Comparison of ENCODE assay signal across 28 cellular contexts in the genomic region with DNA sequence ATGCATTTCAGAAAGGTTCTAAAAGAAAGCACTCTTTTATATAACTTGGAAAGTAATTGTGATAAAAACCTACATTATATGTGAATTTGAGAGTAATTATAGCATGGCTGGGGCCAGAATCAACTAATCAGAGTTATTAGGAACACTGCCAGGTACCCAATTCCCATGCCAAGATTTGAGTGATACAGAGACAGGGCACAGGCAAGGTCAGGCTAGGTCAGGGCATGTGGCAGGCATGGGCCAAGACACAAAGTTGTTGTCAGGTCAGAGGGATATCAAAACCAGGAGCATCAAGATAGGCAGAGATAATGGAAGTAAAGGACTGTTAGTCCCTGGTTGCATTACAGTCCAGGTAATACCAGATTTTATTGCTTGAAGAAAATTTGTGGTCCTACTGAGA.
"Had no signal": no experiment of that assay in that cellular context is flagged by ENCODE, and none has a peak within 500 bp of the region (broad histone marks: within the 10 kb centered on the region; RNA-seq: fewer than 3 reads in every experiment).

No MANE protein-coding gene starts in this region.

- H3K9me3 Mint-ChIP-seq: T-helper 1 cell treated with Interleukin-12 subunit alpha and Interleukin-12 subunit beta and Interleukin-4 antibody, amounts not matched to agents 30 μg/mL and 1 μg/mL, for 36 hours; T-helper 2 cell treated with Interferon-gamma antibody and Interleukin-4, amounts not matched to agents 5 μg/mL and 100 μg/mL, for 36 hours had no signal

- ATAC-seq: activated CD4-positive, alpha-beta T cell treated with anti-CD3 and anti-CD28 coated beads for 36 hours; activated CD4-positive, CD25-positive, alpha-beta regulatory T cell treated with anti-CD3 and anti-CD28 coated beads, Interleukin-2, amount 50 U/mL, for 24 hours; activated CD8-positive, alpha-beta T cell treated with anti-CD3 and anti-CD28 coated beads, Interleukin-2, amount 10 ng/mL, durations not matched to agents 7 days and 5 days; activated naive CD4-positive, alpha-beta T cell treated with anti-CD3 and anti-CD28 coated beads, Interleukin-2, amount 50 U/mL, for 72 hours; activated T-cell treated with anti-CD3 and anti-CD28 coated beads, Interleukin-2, amount 50 U/mL, for 4 hours; body of pancreas; WTC11 had no signal

- H3K36me3 ChIP-seq: adrenal gland, breast epithelium had no signal

- H3K27ac Mint-ChIP-seq: activated CD4-positive, alpha-beta T cell treated with anti-CD3 and anti-CD28 coated beads for 36 hours; activated CD4-positive, alpha-beta T cell treated with anti-CD3 and anti-CD28 coated beads, Interleukin-2, amount 10 ng/mL, durations not matched to agents 7 days and 5 days; activated CD8-positive, alpha-beta T cell treated with anti-CD3 and anti-CD28 coated beads, Interleukin-2, amount 10 ng/mL, durations not matched to agents 7 days and 5 days; activated naive CD4-positive, alpha-beta T cell treated with anti-CD3 and anti-CD28 coated beads for 36 hours; activated naive CD4-positive, alpha-beta T cell treated with anti-CD3 and anti-CD28 coated beads, Interleukin-2, amount 50 U/mL, for 72 hours; activated T-helper 1 cell treated with anti-CD3 and anti-CD28 coated beads, Interleukin-12 subunit alpha, Interleukin-12 subunit beta, Interleukin-2, Interleukin-4 antibody, amounts not matched to agents 30 ng/mL and 10 ng/mL and 1 ng/mL, durations not matched to agents 14 hours and 24 hours and 36 hours; T-helper 1 cell treated with Interleukin-12 subunit alpha and Interleukin-12 subunit beta and Interleukin-4 antibody, amounts not matched to agents 30 μg/mL and 1 μg/mL, for 36 hours; T-helper 2 cell treated with Interferon-gamma antibody and Interleukin-4, amounts not matched to agents 5 μg/mL and 100 μg/mL, for 36 hours; WTC11 had no signal

- DNase-seq: activated CD4-positive, alpha-beta T cell treated with anti-CD3 and anti-CD28 coated beads for 36 hours; activated CD4-positive, alpha-beta T cell treated with anti-CD3 and anti-CD28 coated beads, Interleukin-2, amount 10 ng/mL, durations not matched to agents 7 days and 5 days; activated CD4-positive, alpha-beta T cell treated with anti-CD3 and anti-CD28 coated beads, Interleukin-2, amount 50 U/mL, for 48 hours; activated CD8-positive, alpha-beta T cell treated with anti-CD3 and anti-CD28 coated beads, Interleukin-2, amount 10 ng/mL, durations not matched to agents 7 days and 5 days; activated gamma-delta T cell treated with Interleukin-2 at 50 U/mL for 16 hours; activated naive CD4-positive, alpha-beta T cell treated with anti-CD3 and anti-CD28 coated beads for 36 hours; activated T-cell treated with anti-CD3 and anti-CD28 coated beads, Interleukin-2, amount 50 U/mL, for 4 hours; adrenal gland; body of pancreas; NCI-H1417; NCI-H146; NCI-H187; NCI-H2029 treated with DMSO at 0.1 percent for 48 hours; NCI-H2107; NCI-H2171; NCI-H510A; NCI-H526; NCI-H82; NK-92 treated with Interleukin-12 subunit alpha and Interleukin-12 subunit beta, amount 100 ng/mL, for 24 hours; PC-9; Right ventricle myocardium superior had no signal

- H2AFZ ChIP-seq: PC-9 had no signal

- H3K27ac ChIP-seq: adrenal gland, body of pancreas, breast epithelium, PC-9 had no signal

- H3K4me1 Mint-ChIP-seq: activated CD4-positive, alpha-beta T cell treated with anti-CD3 and anti-CD28 coated beads for 36 hours; activated CD4-positive, alpha-beta T cell treated with anti-CD3 and anti-CD28 coated beads, Interleukin-2, amount 10 ng/mL, durations not matched to agents 7 days and 5 days; WTC11 had no signal

- H3K27me3 ChIP-seq: adrenal gland, body of pancreas, breast epithelium had no signal

- H3K4me3 ChIP-seq: adrenal gland, body of pancreas, breast epithelium, PC-9 had no signal

- H3K4me1 ChIP-seq: adrenal gland, body of pancreas, breast epithelium had no signal

- H3K9me3 ChIP-seq: adrenal gland, body of pancreas had no signal

- H3K4me3 Mint-ChIP-seq: activated CD4-positive, alpha-beta T cell treated with anti-CD3 and anti-CD28 coated beads for 36 hours; activated CD4-positive, alpha-beta T cell treated with anti-CD3 and anti-CD28 coated beads, Interleukin-2, amount 10 ng/mL, durations not matched to agents 7 days and 5 days; activated CD8-positive, alpha-beta T cell treated with anti-CD3 and anti-CD28 coated beads, Interleukin-2, amount 10 ng/mL, durations not matched to agents 7 days and 5 days; activated naive CD4-positive, alpha-beta T cell treated with anti-CD3 and anti-CD28 coated beads for 36 hours; activated T-cell treated with anti-CD3 and anti-CD28 coated beads, Interleukin-2, amount 50 U/mL, for 4 hours; activated T-helper 1 cell treated with anti-CD3 and anti-CD28 coated beads, Interleukin-12 subunit alpha, Interleukin-12 subunit beta, Interleukin-2, Interleukin-4 antibody, amounts not matched to agents 30 ng/mL and 10 ng/mL and 1 ng/mL, durations not matched to agents 14 hours and 24 hours and 36 hours; T-helper 1 cell treated with Interleukin-12 subunit alpha and Interleukin-12 subunit beta and Interleukin-4 antibody, amounts not matched to agents 30 μg/mL and 1 μg/mL, for 36 hours; T-helper 2 cell treated with Interferon-gamma antibody and Interleukin-4, amounts not matched to agents 5 μg/mL and 100 μg/mL, for 36 hours; WTC11 had no signal

- H3K4me2 ChIP-seq: PC-9 had no signal
